In the genomic region with DNA sequence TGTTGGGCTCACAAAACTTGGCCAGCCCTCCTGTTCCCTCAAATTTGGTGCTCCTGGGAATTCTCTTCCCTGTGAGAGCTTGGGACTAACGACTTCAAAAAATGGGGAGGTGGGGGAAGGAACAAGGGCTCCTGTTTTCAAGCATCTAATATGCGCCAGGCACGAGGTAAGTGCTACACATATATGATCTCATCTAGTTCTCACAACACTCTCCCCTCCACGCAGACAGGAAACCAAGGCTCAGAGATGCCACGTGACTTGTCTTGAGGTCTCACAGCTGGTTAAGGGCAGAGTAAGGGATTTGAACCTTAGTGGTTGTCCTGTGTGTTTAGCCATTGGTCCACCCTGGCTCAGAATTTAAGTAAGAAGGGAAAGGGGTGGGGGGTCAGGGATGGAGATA, we compare ENCODE assay signal across 8 cellular contexts.
DNase-seq lines count a peak whose midpoint lies in the region; ATAC-seq, FAIRE-seq and TF ChIP-seq lines count a peak whose summit lies in the region.

No MANE protein-coding gene starts in this region.

- BruUV-seq in K562 (replicated peaks; lab: Mats Ljungman, UMichigan), result no TSS peak

- H3K27me3 ChIP-seq in K562 (ENCODE audit: control insufficient read depth in 2 of 2, insufficient read depth in 2 of 2, low read length in 2 of 2) (peaks cover 8 to 50% of the 10 kb centered on the region in 2 experiments), sigmoid colon (no peaks in the 10 kb centered on the region)

- 1% methylated on average over 5 of the region's 5 CpGs for WGBS in K562 (ENCODE audit: insufficient coverage, low coverage, missing lambda C conversion rate)
- WGBS in sigmoid colon, 2 donors, result 35 to 69% methylated on average over 5 of the region's 5 CpGs

- H2AFZ ChIP-seq in K562 (ENCODE audit: low read depth, low read length), result no peak overlapping the region

- DNase-seq in GM18507 (ENCODE audit: extremely low spot score, insufficient read length, low read depth), result peak; percentile 23
- DNase-seq in RPMI8226, result peak; percentile 63
- DNase-seq in K562 (ENCODE audit: extremely low read depth in 1 of 4, low spot score in 3 of 4), result no peak
- peak; percentile 55 for DNase-seq in sigmoid colon
- DNase-seq in globus pallidus (ENCODE audit: low spot score), result no peak
- no peak for DNase-seq in LoVo (ENCODE audit: low spot score)
- no peak for DNase-seq in HEK293T (ENCODE audit: extremely low spot score)

- H3K4me1 ChIP-seq in K562 (replicated peaks in 1 of 2; ENCODE audit: control insufficient read depth in 2 of 2, insufficient read depth in 2 of 2, low read length in 2 of 2) (peaks cover 0 to 6% of the 10 kb centered on the region in 2 experiments; a peak in 3 of 5 replicates), sigmoid colon (peaks cover 0 to 6% (median 0%) of the 10 kb centered on the region in 4 donors)

- TF ChIP-seq CTCF in K562 (IDR thresholded peaks at IDR 0.05 in 2 of 3, conservative IDR thresholded peaks at IDR 0.05 in 1 of 3; ENCODE audit: insufficient read depth in 2 of 3, low read depth in 1 of 3, low read length in 3 of 3) (no peak), sigmoid colon (IDR thresholded peaks at IDR 0.05) (no peak)

- no peak overlapping the region for H3K4me2 ChIP-seq in K562 (ENCODE audit: insufficient read depth, low read length)

- H3K9ac ChIP-seq in K562 (ENCODE audit: insufficient read depth in 1 of 2, low read depth in 2 of 2, low read length in 2 of 2), result no peak overlapping the region

- H3K79me2 ChIP-seq in K562 (ENCODE audit: control insufficient read depth, insufficient read depth, low read length), result no peaks in the 10 kb centered on the region

- H3K27ac ChIP-seq in K562 (ENCODE audit: extremely low read depth, low read depth, low read length) (no peak overlapping the region), sigmoid colon (no peak overlapping the region)

- in situ Hi-C loops in K562 (cut with MboI), result no loop called here

- no peak overlapping the region for H3K4me3 ChIP-seq in K562
- no peak overlapping the region for H3K4me3 ChIP-seq in sigmoid colon

- TF ChIP-seq EP300 in K562 (IDR thresholded peaks at IDR 0.05; ENCODE audit: low read length), result no peak
- TF ChIP-seq EP300 in sigmoid colon (IDR thresholded peaks at IDR 0.05), result no peak

- no peaks in the 10 kb centered on the region for H3K9me3 ChIP-seq in K562 (replicated peaks; ENCODE audit: control insufficient read depth, insufficient read depth, low read depth, low read length)
- no peaks in the 10 kb centered on the region for H3K9me3 ChIP-seq in sigmoid colon

- peaks cover 17% of the 10 kb centered on the region; the same call in 1 of the 2 replicates for H4K20me1 ChIP-seq in K562 (replicated peaks; ENCODE audit: control insufficient read depth, insufficient read depth, low read length)

- H3K9me1 ChIP-seq in K562 (ENCODE audit: control insufficient read depth, insufficient read depth, low read length), result no peaks in the 10 kb centered on the region

- CTCF ChIA-PET in K562 (lab: Yijun Ruan, JAX; ENCODE audit: low intra/inter-chr PET ratio) (no interaction called here), HEK293T (lab: Yijun Ruan, JAX) (no interaction called here)

- TF ChIP-seq POLR2A in K562 (conservative IDR thresholded peaks at IDR 0.05) (no peak), sigmoid colon (IDR thresholded peaks at IDR 0.05) (no peak)

- POLR2A ChIA-PET in K562 (lab: Yijun Ruan, JAX), result interaction anchor here (0.7 kb wide), 1 partner anchor 69 kb away, joined by 3 read pairs; no protein-coding TSS in a partner anchor
- POLR2A ChIA-PET in HEK293T (lab: Yijun Ruan, JAX), result no interaction called here

- ATAC-seq in K562 (no peak), HG03342 (IDR thresholded peaks at IDR 0.05; ENCODE audit: unreplicated experiment) (no peak)

- no peak for TF ChIP-seq RAD21 in K562 (CRISPR knock-in tag; conservative IDR thresholded peaks at IDR 0.05 in 1 of 2, IDR thresholded peaks at IDR 0.05 in 1 of 2)

- FAIRE-seq in GM18507 (lab: Jason Lieb, UNC), result no peak
- no peak for FAIRE-seq in K562 (lab: Jason Lieb, UNC)

- no peaks in the 10 kb centered on the region for H3K36me3 ChIP-seq in K562 (ENCODE audit: control insufficient read depth, insufficient read depth, low read length)
- no peaks in the 10 kb centered on the region for H3K36me3 ChIP-seq in sigmoid colon

- intact Hi-C loops in K562 (cut with micrococcal nuclease) (no loop called here), sigmoid colon (cut with DNase I) (no loop called here)

TF ChIP-seq in K562, 482 proteins besides CTCF, POLR2A, EP300 and RAD21:
- TF ChIP-seq C11orf30 (IDR thresholded peaks at IDR 0.05; ENCODE audit: low read depth), result no peak
- TF ChIP-seq, protein P1, sequence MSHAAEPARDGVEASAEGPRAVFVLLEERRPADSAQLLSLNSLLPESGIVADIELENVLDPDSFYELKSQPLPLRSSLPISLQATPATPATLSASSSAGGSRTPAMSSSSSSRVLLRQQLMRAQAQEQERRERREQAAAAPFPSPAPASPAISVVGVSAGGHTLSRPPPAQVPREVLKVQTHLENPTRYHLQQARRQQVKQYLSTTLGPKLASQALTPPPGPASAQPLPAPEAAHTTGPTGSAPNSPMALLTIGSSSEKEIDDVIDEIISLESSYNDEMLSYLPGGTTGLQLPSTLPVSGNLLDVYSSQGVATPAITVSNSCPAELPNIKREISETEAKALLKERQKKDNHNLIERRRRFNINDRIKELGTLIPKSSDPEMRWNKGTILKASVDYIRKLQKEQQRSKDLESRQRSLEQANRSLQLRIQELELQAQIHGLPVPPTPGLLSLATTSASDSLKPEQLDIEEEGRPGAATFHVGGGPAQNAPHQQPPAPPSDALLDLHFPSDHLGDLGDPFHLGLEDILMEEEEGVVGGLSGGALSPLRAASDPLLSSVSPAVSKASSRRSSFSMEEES (CRISPR knock-in tag; IDR thresholded peaks at IDR 0.05), result peak; percentile 43; the same call in 1 of the 2 replicates

TF ChIP-seq in HEK293T, 16 proteins besides CTCF, POLR2A, EP300 and RAD21:
- no peak for TF ChIP-seq HDGF (IDR thresholded peaks at IDR 0.05; ENCODE audit: borderline replicate concordance)
- TF ChIP-seq FOXK2 (IDR thresholded peaks at IDR 0.05), result no peak
- TF ChIP-seq PKNOX1 (IDR thresholded peaks at IDR 0.05), result no peak
- no peak for TF ChIP-seq ELF4 (IDR thresholded peaks at IDR 0.05)
- no peak for TF ChIP-seq CTBP1 (IDR thresholded peaks at IDR 0.05; ENCODE audit: borderline replicate concordance)
- no peak for TF ChIP-seq NFRKB (IDR thresholded peaks at IDR 0.05)
- TF ChIP-seq ZNF384 (IDR thresholded peaks at IDR 0.05), result no peak
- no peak for TF ChIP-seq ARNT (IDR thresholded peaks at IDR 0.05)
- TF ChIP-seq TARDBP (IDR thresholded peaks at IDR 0.05), result no peak
- no peak for TF ChIP-seq SUZ12 (IDR thresholded peaks at IDR 0.05)
- no peak for TF ChIP-seq L3MBTL2 (conservative IDR thresholded peaks at IDR 0.05)
- TF ChIP-seq SP1 (IDR thresholded peaks at IDR 0.05), result no peak
- no peak for TF ChIP-seq FOXM1 (IDR thresholded peaks at IDR 0.05; ENCODE audit: borderline replicate concordance)
- no peak for TF ChIP-seq LEF1 (IDR thresholded peaks at IDR 0.05; ENCODE audit: borderline replicate concordance)
- no peak for TF ChIP-seq BHLHE40 (IDR thresholded peaks at IDR 0.05; ENCODE audit: borderline replicate concordance)
- no peak for TF ChIP-seq FOXA1 (IDR thresholded peaks at IDR 0.05)

Comparison
In these comparisons a context has a peak if more than half of its experiments do, and no peak if none do; other contexts are left out.
1. DNase-seq: peak in GM18507 (single experiment), RPMI8226 (single experiment) and sigmoid colon (single experiment); none in K562 (0 of 4), globus pallidus (single experiment), LoVo (single experiment) and HEK293T (single experiment).